Comparison of ENCODE assay signal across 1 cellular context in genomic region chr7:2239242-2239641, GRCh38.
TF ChIP-seq lines count a peak whose summit lies in the region.

No MANE protein-coding gene starts in this region.

TF ChIP-seq in IMR-90, 13 proteins besides CTCF, POLR2A, EP300 and RAD21:
- no peak for TF ChIP-seq ELK1 (IDR thresholded peaks at IDR 0.05; ENCODE audit: borderline replicate concordance, low read depth, low read length)
- no peak for TF ChIP-seq BHLHE40 (IDR thresholded peaks at IDR 0.05; ENCODE audit: low read depth, low read length)
- TF ChIP-seq RCOR1 (IDR thresholded peaks at IDR 0.05; ENCODE audit: insufficient replicate concordance, low read length): no peak
- no peak for TF ChIP-seq RFX5 (IDR thresholded peaks at IDR 0.05; ENCODE audit: low read depth, low read length)
- no peak for TF ChIP-seq SMC3 (IDR thresholded peaks at IDR 0.05; ENCODE audit: low read depth, low read length)
